Comparison of ENCODE assay signal across 28 cellular contexts in genomic region chr6:123091896-123092271, GRCh38.
DNase-seq lines count a peak whose midpoint lies in the region; ATAC-seq, FAIRE-seq and TF ChIP-seq lines count a peak whose summit lies in the region.
"Had no signal": no experiment of that assay in that cellular context is flagged by ENCODE, and none has a peak within 500 bp of the region (broad histone marks: within the 10 kb centered on the region; RNA-seq: fewer than 3 reads in every experiment).

No MANE protein-coding gene starts in this region.

- H3K4me3 Mint-ChIP-seq in astrocyte (ENCODE audit: unreplicated experiment) = no peak overlapping the region
- H3K4me3 Mint-ChIP-seq in stimulated activated effector memory CD8-positive, alpha-beta T cell treated with anti-CD3 and anti-CD28 coated beads, Interleukin-12 subunit alpha, Interleukin-12 subunit beta, amount 100 ng/mL, for 72 hours = no peak overlapping the region
- H3K4me3 Mint-ChIP-seq: activated T-helper 17 cell treated with anti-CD3 and anti-CD28 coated beads, Interleukin-2, amount 50 U/mL, for 72 hours; effector memory CD8-positive, alpha-beta T cell; stimulated activated memory B cell treated with anti-CD40 and anti-IgM and Interleukin-4, amounts not matched to agents 10 μg/mL and 1 μg/mL and 100 μg/mL, for 72 hours; type B pancreatic cell had no signal

- H3K36me3 Mint-ChIP-seq in astrocyte (ENCODE audit: low read depth, unreplicated experiment) = no peaks in the 10 kb centered on the region
- H3K36me3 Mint-ChIP-seq in stimulated activated effector memory CD8-positive, alpha-beta T cell treated with anti-CD3 and anti-CD28 coated beads, Interleukin-12 subunit alpha, Interleukin-12 subunit beta, amount 100 ng/mL, for 72 hours = no peaks in the 10 kb centered on the region
- H3K36me3 Mint-ChIP-seq: stimulated activated memory B cell treated with anti-CD40 and anti-IgM and Interleukin-4, amounts not matched to agents 10 μg/mL and 1 μg/mL and 100 μg/mL, for 72 hours; type B pancreatic cell had no signal

- no peak overlapping the region for H2AFZ ChIP-seq in astrocyte (ENCODE audit: low read depth, low read length)
- no peak overlapping the region for H2AFZ ChIP-seq in osteoblast (ENCODE audit: low read length)

- no peaks in the 10 kb centered on the region for H3K9me3 ChIP-seq in astrocyte (ENCODE audit: insufficient read depth, low read depth, low read length)
- no peaks in the 10 kb centered on the region for H3K9me3 ChIP-seq in osteoblast (ENCODE audit: low read depth, low read length)
- H3K9me3 ChIP-seq in vagina = no peaks in the 10 kb centered on the region
- H3K9me3 ChIP-seq: sigmoid colon had no signal

- H3K27ac ChIP-seq in astrocyte (ENCODE audit: low read depth, low read length) (peak overlapping the region; percentile 25), osteoblast (ENCODE audit: low read depth, low read length) (peak overlapping the region; percentile 52), vagina (peak overlapping the region; percentile 31)
- H3K27ac ChIP-seq: WERI-Rb-1 had no signal

- H3K27me3 ChIP-seq in astrocyte (ENCODE audit: insufficient read depth, low read length) (no peaks in the 10 kb centered on the region), osteoblast (ENCODE audit: insufficient read depth, low read length) (no peaks in the 10 kb centered on the region), vagina (no peaks in the 10 kb centered on the region)
- H3K27me3 ChIP-seq: sigmoid colon had no signal

- no peak overlapping the region for H3K9ac ChIP-seq in astrocyte (ENCODE audit: low read length)

- FAIRE-seq in astrocyte (lab: Jason Lieb, UNC) = no peak
- FAIRE-seq: colon, GM19239, H54 had no signal

- H3K79me2 ChIP-seq in astrocyte (ENCODE audit: insufficient read depth, low read length) (no peaks in the 10 kb centered on the region), osteoblast (ENCODE audit: insufficient read depth, low read length) (no peaks in the 10 kb centered on the region)

- H3K27me3 Mint-ChIP-seq in astrocyte (ENCODE audit: low read depth, unreplicated experiment) = no peaks in the 10 kb centered on the region
- H3K27me3 Mint-ChIP-seq: activated T-helper 17 cell treated with anti-CD3 and anti-CD28 coated beads, Interleukin-2, amount 50 U/mL, for 72 hours; effector memory CD8-positive, alpha-beta T cell; stimulated activated memory B cell treated with anti-CD40 and anti-IgM and Interleukin-4, amounts not matched to agents 10 μg/mL and 1 μg/mL and 100 μg/mL, for 72 hours; type B pancreatic cell had no signal

- no peak for ATAC-seq in stimulated activated effector memory CD8-positive, alpha-beta T cell treated with anti-CD3 and anti-CD28 coated beads, Interleukin-12 subunit alpha, Interleukin-12 subunit beta, amount 100 ng/mL, for 72 hours
- ATAC-seq in HG03135 (IDR thresholded peaks at IDR 0.05; ENCODE audit: unreplicated experiment) = no peak
- ATAC-seq: activated T-helper 17 cell treated with anti-CD3 and anti-CD28 coated beads, Interleukin-2, amount 50 U/mL, for 72 hours; effector memory CD8-positive, alpha-beta T cell; esophagus mucosa; left ventricle myocardium superior; stimulated activated memory B cell treated with anti-CD40 and anti-IgM and Interleukin-4, amounts not matched to agents 10 μg/mL and 1 μg/mL and 100 μg/mL, for 72 hours had no signal

- DNase-seq in NCI-H2171 treated with DMSO at 0.1 percent for 48 hours (lab: John Stamatoyannopoulos, UW) (peak; percentile 66), NCI-H2171 (lab: John Stamatoyannopoulos, UW) (no peak), astrocyte (ENCODE audit: low read depth) (no peak), osteoblast (ENCODE audit: insufficient read length, low spot score, missing footprints) (no peak), vagina (ENCODE audit: extremely low spot score in 2 of 2) (no peak), DMS79 (lab: John Stamatoyannopoulos, UW) (no peak)
- DNase-seq in stimulated activated effector memory CD8-positive, alpha-beta T cell treated with anti-CD3 and anti-CD28 coated beads, Interleukin-12 subunit alpha, Interleukin-12 subunit beta, amount 100 ng/mL, for 72 hours (ENCODE audit: low spot score in 2 of 2) = no peak
- DNase-seq: activated CD4-positive, alpha-beta T cell treated with anti-CD3 and anti-CD28 coated beads for 4 hours; activated naive CD4-positive, alpha-beta T cell treated with anti-CD3 and anti-CD28 coated beads, Interleukin-2, amount 50 U/mL, for 16 hours; amygdala; effector memory CD8-positive, alpha-beta T cell; head of caudate nucleus; islet precursor cell; left ventricle myocardium superior; NCI-H1092; NCI-H1930; NCI-H526 treated with DMSO at 0.1 percent for 48 hours; posterior cingulate gyrus; sigmoid colon; WERI-Rb-1 had no signal

- H3K4me2 ChIP-seq in astrocyte (ENCODE audit: low read length) = peak overlapping the region; percentile 59
- H3K4me2 ChIP-seq in osteoblast (ENCODE audit: insufficient read depth, low read length) = peak overlapping the region; percentile 40

- intact Hi-C loops in vagina (cut with DNase I) = no loop called here

- peaks cover 10% of the 10 kb centered on the region for H3K4me1 Mint-ChIP-seq in astrocyte (ENCODE audit: low read depth, unreplicated experiment)
- no peaks in the 10 kb centered on the region for H3K4me1 Mint-ChIP-seq in stimulated activated effector memory CD8-positive, alpha-beta T cell treated with anti-CD3 and anti-CD28 coated beads, Interleukin-12 subunit alpha, Interleukin-12 subunit beta, amount 100 ng/mL, for 72 hours
- H3K4me1 Mint-ChIP-seq: activated T-helper 17 cell treated with anti-CD3 and anti-CD28 coated beads, Interleukin-2, amount 50 U/mL, for 72 hours; stimulated activated memory B cell treated with anti-CD40 and anti-IgM and Interleukin-4, amounts not matched to agents 10 μg/mL and 1 μg/mL and 100 μg/mL, for 72 hours had no signal

- H3K4me3 ChIP-seq in astrocyte (ENCODE audit: insufficient read depth, low read depth, low read length) (no peak overlapping the region), osteoblast (ENCODE audit: insufficient read depth, low read length) (no peak overlapping the region), vagina (no peak overlapping the region)
- H3K4me3 ChIP-seq: sigmoid colon had no signal

- no peaks in the 10 kb centered on the region for H3K9me3 Mint-ChIP-seq in astrocyte (ENCODE audit: unreplicated experiment)
- H3K9me3 Mint-ChIP-seq in stimulated activated effector memory CD8-positive, alpha-beta T cell treated with anti-CD3 and anti-CD28 coated beads, Interleukin-12 subunit alpha, Interleukin-12 subunit beta, amount 100 ng/mL, for 72 hours = no peaks in the 10 kb centered on the region
- H3K9me3 Mint-ChIP-seq: type B pancreatic cell had no signal

- H4K20me1 ChIP-seq in astrocyte (ENCODE audit: insufficient read depth, low read length) (no peaks in the 10 kb centered on the region), osteoblast (ENCODE audit: insufficient read depth, low read length) (no peaks in the 10 kb centered on the region)

- H3K27ac Mint-ChIP-seq in astrocyte (ENCODE audit: unreplicated experiment) = no peak overlapping the region
- no peak overlapping the region for H3K27ac Mint-ChIP-seq in stimulated activated effector memory CD8-positive, alpha-beta T cell treated with anti-CD3 and anti-CD28 coated beads, Interleukin-12 subunit alpha, Interleukin-12 subunit beta, amount 100 ng/mL, for 72 hours
- H3K27ac Mint-ChIP-seq: activated T-helper 17 cell treated with anti-CD3 and anti-CD28 coated beads, Interleukin-2, amount 50 U/mL, for 72 hours; effector memory CD8-positive, alpha-beta T cell; stimulated activated memory B cell treated with anti-CD40 and anti-IgM and Interleukin-4, amounts not matched to agents 10 μg/mL and 1 μg/mL and 100 μg/mL, for 72 hours; type B pancreatic cell had no signal

- no peaks in the 10 kb centered on the region for H3K36me3 ChIP-seq in astrocyte (ENCODE audit: insufficient read depth, low read length)
- no peaks in the 10 kb centered on the region for H3K36me3 ChIP-seq in osteoblast (ENCODE audit: insufficient read depth, low read length)
- H3K36me3 ChIP-seq in vagina = no peaks in the 10 kb centered on the region
- H3K36me3 ChIP-seq: sigmoid colon, WERI-Rb-1 had no signal

- TF ChIP-seq CTCF in astrocyte (IDR thresholded peaks at IDR 0.05; ENCODE audit: insufficient read depth, low read depth, low read length) = no peak
- TF ChIP-seq CTCF in osteoblast (IDR thresholded peaks at IDR 0.05; ENCODE audit: extremely low read depth, low read depth, low read length) = no peak
- no peak for TF ChIP-seq CTCF in vagina (IDR thresholded peaks at IDR 0.05)

- no peak for TF ChIP-seq POLR2A in vagina (IDR thresholded peaks at IDR 0.05)

- H3K4me1 ChIP-seq in astrocyte (ENCODE audit: insufficient read depth, low read length) = peaks cover 2% of the 10 kb centered on the region
- peaks cover 13% of the 10 kb centered on the region for H3K4me1 ChIP-seq in osteoblast (ENCODE audit: insufficient read depth, low read length)
- H3K4me1 ChIP-seq in vagina = no peaks in the 10 kb centered on the region
